Comparison of ENCODE assay signal across 8 cellular contexts in genomic region chr4:1026115-1026514, GRCh38.
A peak's percentile ranks its signal among the peaks of the same experiment; 100 is the strongest.
DNase-seq lines count a peak whose midpoint lies in the region; ATAC-seq, FAIRE-seq and TF ChIP-seq lines count a peak whose summit lies in the region.

No MANE protein-coding gene starts in this region.

- H3F3A ChIP-seq in MM.1S (ENCODE audit: insufficient read depth, low read length), result no peaks in the 10 kb centered on the region

- no peak overlapping the region for H3K27ac ChIP-seq in MM.1S (ENCODE audit: low read length)

- H3K9me3 ChIP-seq in MM.1S (replicated peaks; ENCODE audit: insufficient read depth, low read length), result no peaks in the 10 kb centered on the region

- H3K36me3 Mint-ChIP-seq in effector memory CD8-positive, alpha-beta T cell (ENCODE audit: insufficient read depth), result peaks cover 25% of the 10 kb centered on the region

- H3K4me3 ChIP-seq in MM.1S (ENCODE audit: low read length), result no peak overlapping the region

- no peaks in the 10 kb centered on the region for H3K4me1 ChIP-seq in MM.1S (ENCODE audit: low read length)

- no peaks in the 10 kb centered on the region for H3K27me3 ChIP-seq in MM.1S (replicated peaks; ENCODE audit: insufficient read depth, low read length)

- in situ Hi-C loops in GM13977 (cut with MboI; ENCODE audit: low pct_unique_long_range_greater_than_20kb, low sequenced_read_pairs, unreplicated experiment), result no loop called here

- H3K9me3 Mint-ChIP-seq in effector memory CD8-positive, alpha-beta T cell, result no peaks in the 10 kb centered on the region

- H2AFZ ChIP-seq in MM.1S (ENCODE audit: low read length), result no peak overlapping the region

- H3K79me2 ChIP-seq in MM.1S (ENCODE audit: low read length), result no peaks in the 10 kb centered on the region

- no peaks in the 10 kb centered on the region for H4K20me1 ChIP-seq in MM.1S (ENCODE audit: insufficient read depth, low read length)

- no peak for FAIRE-seq in RCC 7860 (lab: Jason Lieb, UNC)

- peak overlapping the region in 1 of 2 donors; percentile 46 for H3K27ac Mint-ChIP-seq in effector memory CD8-positive, alpha-beta T cell

- H3K4me3 Mint-ChIP-seq in effector memory CD8-positive, alpha-beta T cell, result no peak overlapping the region

- no peak overlapping the region for H3K9ac ChIP-seq in MM.1S (ENCODE audit: low read length)

- H3K4me2 ChIP-seq in MM.1S (ENCODE audit: low read depth, low read length), result no peak overlapping the region

- no peaks in the 10 kb centered on the region for H3K36me3 ChIP-seq in MM.1S (replicated peaks; ENCODE audit: insufficient read depth, low read length)

- H3K9me2 ChIP-seq in MM.1S (replicated peaks; ENCODE audit: insufficient read depth, low read length), result no peaks in the 10 kb centered on the region

- peaks cover 0 to 5% of the 10 kb centered on the region in 2 donors for H3K4me1 Mint-ChIP-seq in effector memory CD8-positive, alpha-beta T cell (ENCODE audit: low read depth in 2 of 2)

- TF ChIP-seq CTCF in GM13977 (IDR thresholded peaks at IDR 0.05; ENCODE audit: extremely low read depth, insufficient read depth, missing control alignments), result no peak
- no peak for TF ChIP-seq CTCF in MM.1S (IDR thresholded peaks at IDR 0.05; ENCODE audit: low read length)

- ATAC-seq in GM21737 (IDR thresholded peaks at IDR 0.05; ENCODE audit: unreplicated experiment), result peak; percentile 50
- peak; percentile 79 for ATAC-seq in effector memory CD8-positive, alpha-beta T cell (replicated peaks)

- H3K27me3 Mint-ChIP-seq in effector memory CD8-positive, alpha-beta T cell, result no peaks in the 10 kb centered on the region

- DNase-seq in GM13977 (ENCODE audit: low spot score) (peak; percentile 94), RCC 7860 (ENCODE audit: low spot score) (peak; percentile 19), NCI-H1694 (lab: John Stamatoyannopoulos, UW) (no peak), MM.1S (no peak), NCI-H226 (no peak)
- peak; percentile 28 to 45 (median 34) for DNase-seq in effector memory CD8-positive, alpha-beta T cell
- peak; percentile 72 for DNase-seq in stimulated activated CD8-positive, alpha-beta memory T cell treated with anti-CD3 and anti-CD28 coated beads, Interleukin-4, amount 100 ng/mL, for 48 hours

Comparison
In these comparisons a context has a peak if more than half of its experiments do, and no peak if none do; other contexts are left out.
1. DNase-seq: peak in GM13977 (single experiment), RCC 7860 (single experiment), effector memory CD8-positive, alpha-beta T cell (3 of 3) and stimulated activated CD8-positive, alpha-beta memory T cell treated with anti-CD3 and anti-CD28 coated beads, Interleukin-4, amount 100 ng/mL, for 48 hours (single experiment); none in NCI-H1694 (single experiment), MM.1S (single experiment) and NCI-H226 (single experiment).